Comparison of ENCODE assay signal across 7 cellular contexts in the genomic region with DNA sequence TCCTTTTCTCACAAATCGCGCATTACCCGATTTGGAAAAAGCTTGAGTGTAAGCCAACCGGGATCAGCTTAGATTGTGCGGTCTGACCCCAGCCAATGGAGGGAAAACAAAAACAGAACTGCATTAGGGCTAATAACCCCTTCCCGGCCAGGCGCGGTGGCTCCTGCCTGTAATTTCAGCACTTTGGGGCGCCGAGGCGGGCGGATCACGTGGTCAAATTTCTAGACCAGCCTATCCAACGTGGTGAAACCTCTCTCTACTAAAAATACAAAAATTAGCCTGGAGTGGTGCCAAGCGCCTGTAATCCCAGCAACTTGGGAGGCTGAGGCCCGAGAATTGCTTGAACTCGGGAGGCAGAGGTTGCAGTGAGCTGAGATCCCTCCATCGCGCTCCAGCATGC. TPM values are rescaled to one million over a fixed set of nuclear protein-coding genes. Genes with fewer than 3 reads are reported as not detected.
DNase-seq lines count a peak whose midpoint lies in the region; ATAC-seq and TF ChIP-seq lines count a peak whose summit lies in the region.

No MANE protein-coding gene starts in this region.

- no peak for ATAC-seq in WTC11
- ATAC-seq in HG03139 (IDR thresholded peaks at IDR 0.05; ENCODE audit: unreplicated experiment) = no peak
- no peak for ATAC-seq in HG02588 (IDR thresholded peaks at IDR 0.05; ENCODE audit: unreplicated experiment)

- peak overlapping the region; percentile 17 for H3K14ac ChIP-seq in H9 (ENCODE audit: insufficient read depth, low read length)

- peak overlapping the region; percentile 92 for H3K23ac ChIP-seq in H9 (ENCODE audit: insufficient read length, low read depth, low read length)

- no CpG with 5 or more reads among the region's 19 CpGs for WGBS in H9 (ENCODE audit: extremely low coverage, insufficient read length, low lambda C conversion rate)

- no peak overlapping the region for H2BK120ac ChIP-seq in H9 (ENCODE audit: low read depth, low read length, poor library complexity, severe bottlenecking)

- TF ChIP-seq CTCF in H9 (conservative IDR thresholded peaks at IDR 0.05) (no peak), WTC11 (IDR thresholded peaks at IDR 0.05) (no peak), fibroblast of the aortic adventitia (IDR thresholded peaks at IDR 0.05; ENCODE audit: insufficient read depth, low read length) (no peak), neutrophil (IDR thresholded peaks at IDR 0.05) (no peak)

- H3K4me3 ChIP-seq in fibroblast of the aortic adventitia (ENCODE audit: low read depth, low read length) = peak overlapping the region; percentile 67
- peak overlapping the region; percentile 59 to 74 for H3K4me3 ChIP-seq in neutrophil (ENCODE audit: low read depth in 1 of 2, low read length in 1 of 2)

- H3K27ac Mint-ChIP-seq in H9 (peak overlapping the region; percentile 98 to 99 (median 99); a peak in 6 of 7 replicates), WTC11 (peak overlapping the region; percentile 97)

- H3K79me1 ChIP-seq in H9 (ENCODE audit: insufficient read depth, low read depth, low read length, poor library complexity, severe bottlenecking) = no peaks in the 10 kb centered on the region

- H3K23me2 ChIP-seq in H9 (ENCODE audit: insufficient read length, low read depth, low read length, poor library complexity, severe bottlenecking) = no peaks in the 10 kb centered on the region

- peaks cover 46% of the 10 kb centered on the region in 2 experiments for H3K4me1 Mint-ChIP-seq in H9
- peaks cover 50% of the 10 kb centered on the region for H3K4me1 Mint-ChIP-seq in WTC11

- H4K5ac ChIP-seq in H9 (ENCODE audit: insufficient read length, low read depth, low read length) = no peak overlapping the region

- H3K9ac ChIP-seq in H9 (ENCODE audit: extremely low read depth, insufficient read length, low read length) = peak overlapping the region; percentile 96

- H3K36me3 Mint-ChIP-seq in H9 (ENCODE audit: insufficient read depth in 1 of 3, low read depth in 3 of 3) (peaks cover 31 to 40% (median 33%) of the 10 kb centered on the region in 3 experiments), WTC11 (peaks cover 28% of the 10 kb centered on the region)

- H2BK15ac ChIP-seq in H9 (ENCODE audit: low read depth, low read length) = no peak overlapping the region

- POLR2A ChIA-PET in WTC11 (lab: Charles Lee) = interaction anchor here (0.6 to 3.1 kb wide), 10 partner anchors 8 to 140 kb away, joined by 3 to 35 read pairs (median 5); a partner anchor contains a TSS

- no peak overlapping the region for H4K8ac ChIP-seq in H9 (replicated peaks; ENCODE audit: insufficient read length, low read depth, low read length)

- peaks cover 12% of the 10 kb centered on the region for H3K4me1 ChIP-seq in H9 (ENCODE audit: insufficient read depth, low read length)
- H3K4me1 ChIP-seq in neutrophil (ENCODE audit: control insufficient read depth in 1 of 2, insufficient read depth in 1 of 2, low read depth in 1 of 2, low read length in 1 of 2) = peaks cover 15 to 18% of the 10 kb centered on the region in 2 experiments

- no peaks in the 10 kb centered on the region for H4K20me1 ChIP-seq in H9 (ENCODE audit: control insufficient read depth, insufficient read depth, insufficient read length)

- H3K4me3 Mint-ChIP-seq in H9 (peak overlapping the region; percentile 99), WTC11 (peak overlapping the region; percentile 98)

- no peaks in the 10 kb centered on the region for H3K9me3 ChIP-seq in H9 (ENCODE audit: control insufficient read depth, low read depth, low read length)
- no peaks in the 10 kb centered on the region for H3K9me3 ChIP-seq in neutrophil

- CTCF ChIA-PET in WTC11 (lab: Charles Lee) = interaction anchor here (0.6 to 2.3 kb wide), 5 partner anchors 12 to 345 kb away, joined by 3 to 16 read pairs (median 3); a partner anchor contains a TSS

- DNase-seq in H9 (no peak), WTC11 (ENCODE audit: low spot score) (peak; percentile 42), fibroblast of the aortic adventitia (ENCODE audit: low read depth) (peak; percentile 54), SHP77 (lab: John Stamatoyannopoulos, UW) (no peak)

- H3K79me2 ChIP-seq in H9 (ENCODE audit: insufficient read depth, low read length) = peaks cover 43% of the 10 kb centered on the region; the same call in 1 of the 2 replicates

- H3K9me3 Mint-ChIP-seq in H9 (peaks cover 0 to 19% of the 10 kb centered on the region in 2 experiments; a peak in 4 of 5 replicates), WTC11 (no peaks in the 10 kb centered on the region)

- H2AK5ac ChIP-seq in H9 (ENCODE audit: insufficient read length, low read length) = no peak overlapping the region

- no peak overlapping the region for H3T11ph ChIP-seq in H9 (ENCODE audit: low read length)

- H3K27me3 ChIP-seq in H9 (ENCODE audit: insufficient read depth, low read length) = no peaks in the 10 kb centered on the region
- no peaks in the 10 kb centered on the region for H3K27me3 ChIP-seq in neutrophil

- no peak overlapping the region for H2BK5ac ChIP-seq in H9 (ENCODE audit: insufficient read length, low read length)

- no peak overlapping the region for H3K18ac ChIP-seq in H9 (ENCODE audit: insufficient read length, low read depth, low read length)

- H2BK20ac ChIP-seq in H9 (ENCODE audit: low read depth, low read length, poor library complexity, severe bottlenecking) = no peak overlapping the region

- no peak overlapping the region for H3K56ac ChIP-seq in H9 (ENCODE audit: insufficient read length, low read depth, low read length)

- no peak overlapping the region for H3K4ac ChIP-seq in H9 (ENCODE audit: low read depth, low read length)

- H4K91ac ChIP-seq in H9 (ENCODE audit: insufficient read length, low read depth, low read length) = no peak overlapping the region

- H3K27ac ChIP-seq in H9 (ENCODE audit: insufficient read length, low read depth, low read length) (no peak overlapping the region), neutrophil (peak overlapping the region; percentile 63)

- no peaks in the 10 kb centered on the region for H3K36me3 ChIP-seq in neutrophil

- no peaks in the 10 kb centered on the region for H3K27me3 Mint-ChIP-seq in H9 (ENCODE audit: low read depth)
- H3K27me3 Mint-ChIP-seq in WTC11 (ENCODE audit: low read depth) = no peaks in the 10 kb centered on the region

- no peak overlapping the region for H2BK12ac ChIP-seq in H9 (ENCODE audit: insufficient read length, low read depth, low read length)

- H2AFZ ChIP-seq in H9 (ENCODE audit: low read length) = no peak overlapping the region

- H3K4me2 ChIP-seq in H9 (ENCODE audit: insufficient read depth, insufficient read length, low read length) = peak overlapping the region; percentile 94

TF ChIP-seq in WTC11, 78 proteins besides CTCF, POLR2A, EP300 and RAD21 (continues in another document):
- TF ChIP-seq, protein P1, sequence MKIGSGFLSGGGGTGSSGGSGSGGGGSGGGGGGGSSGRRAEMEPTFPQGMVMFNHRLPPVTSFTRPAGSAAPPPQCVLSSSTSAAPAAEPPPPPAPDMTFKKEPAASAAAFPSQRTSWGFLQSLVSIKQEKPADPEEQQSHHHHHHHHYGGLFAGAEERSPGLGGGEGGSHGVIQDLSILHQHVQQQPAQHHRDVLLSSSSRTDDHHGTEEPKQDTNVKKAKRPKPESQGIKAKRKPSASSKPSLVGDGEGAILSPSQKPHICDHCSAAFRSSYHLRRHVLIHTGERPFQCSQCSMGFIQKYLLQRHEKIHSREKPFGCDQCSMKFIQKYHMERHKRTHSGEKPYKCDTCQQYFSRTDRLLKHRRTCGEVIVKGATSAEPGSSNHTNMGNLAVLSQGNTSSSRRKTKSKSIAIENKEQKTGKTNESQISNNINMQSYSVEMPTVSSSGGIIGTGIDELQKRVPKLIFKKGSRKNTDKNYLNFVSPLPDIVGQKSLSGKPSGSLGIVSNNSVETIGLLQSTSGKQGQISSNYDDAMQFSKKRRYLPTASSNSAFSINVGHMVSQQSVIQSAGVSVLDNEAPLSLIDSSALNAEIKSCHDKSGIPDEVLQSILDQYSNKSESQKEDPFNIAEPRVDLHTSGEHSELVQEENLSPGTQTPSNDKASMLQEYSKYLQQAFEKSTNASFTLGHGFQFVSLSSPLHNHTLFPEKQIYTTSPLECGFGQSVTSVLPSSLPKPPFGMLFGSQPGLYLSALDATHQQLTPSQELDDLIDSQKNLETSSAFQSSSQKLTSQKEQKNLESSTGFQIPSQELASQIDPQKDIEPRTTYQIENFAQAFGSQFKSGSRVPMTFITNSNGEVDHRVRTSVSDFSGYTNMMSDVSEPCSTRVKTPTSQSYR (CRISPR knock-in tag; IDR thresholded peaks at IDR 0.05) = 0 out of 2 replicates have a peak, but pooled peaks have one; percentile 23
- TF ChIP-seq, protein P2, sequence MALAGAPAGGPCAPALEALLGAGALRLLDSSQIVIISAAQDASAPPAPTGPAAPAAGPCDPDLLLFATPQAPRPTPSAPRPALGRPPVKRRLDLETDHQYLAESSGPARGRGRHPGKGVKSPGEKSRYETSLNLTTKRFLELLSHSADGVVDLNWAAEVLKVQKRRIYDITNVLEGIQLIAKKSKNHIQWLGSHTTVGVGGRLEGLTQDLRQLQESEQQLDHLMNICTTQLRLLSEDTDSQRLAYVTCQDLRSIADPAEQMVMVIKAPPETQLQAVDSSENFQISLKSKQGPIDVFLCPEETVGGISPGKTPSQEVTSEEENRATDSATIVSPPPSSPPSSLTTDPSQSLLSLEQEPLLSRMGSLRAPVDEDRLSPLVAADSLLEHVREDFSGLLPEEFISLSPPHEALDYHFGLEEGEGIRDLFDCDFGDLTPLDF (CRISPR knock-in tag; IDR thresholded peaks at IDR 0.05) = no peak
- TF ChIP-seq, protein P3, sequence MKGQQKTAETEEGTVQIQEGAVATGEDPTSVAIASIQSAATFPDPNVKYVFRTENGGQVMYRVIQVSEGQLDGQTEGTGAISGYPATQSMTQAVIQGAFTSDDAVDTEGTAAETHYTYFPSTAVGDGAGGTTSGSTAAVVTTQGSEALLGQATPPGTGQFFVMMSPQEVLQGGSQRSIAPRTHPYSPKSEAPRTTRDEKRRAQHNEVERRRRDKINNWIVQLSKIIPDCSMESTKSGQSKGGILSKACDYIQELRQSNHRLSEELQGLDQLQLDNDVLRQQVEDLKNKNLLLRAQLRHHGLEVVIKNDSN (CRISPR knock-in tag; IDR thresholded peaks at IDR 0.05) = peak; percentile 75
- TF ChIP-seq, protein P4, sequence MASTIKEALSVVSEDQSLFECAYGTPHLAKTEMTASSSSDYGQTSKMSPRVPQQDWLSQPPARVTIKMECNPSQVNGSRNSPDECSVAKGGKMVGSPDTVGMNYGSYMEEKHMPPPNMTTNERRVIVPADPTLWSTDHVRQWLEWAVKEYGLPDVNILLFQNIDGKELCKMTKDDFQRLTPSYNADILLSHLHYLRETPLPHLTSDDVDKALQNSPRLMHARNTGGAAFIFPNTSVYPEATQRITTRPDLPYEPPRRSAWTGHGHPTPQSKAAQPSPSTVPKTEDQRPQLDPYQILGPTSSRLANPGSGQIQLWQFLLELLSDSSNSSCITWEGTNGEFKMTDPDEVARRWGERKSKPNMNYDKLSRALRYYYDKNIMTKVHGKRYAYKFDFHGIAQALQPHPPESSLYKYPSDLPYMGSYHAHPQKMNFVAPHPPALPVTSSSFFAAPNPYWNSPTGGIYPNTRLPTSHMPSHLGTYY (CRISPR knock-in tag; IDR thresholded peaks at IDR 0.05) = no peak

RNA-seq across cellular contexts. Expression of a gene that starts 0.9 kb away (rescaled TPM):
- total RNA-seq in H9 (2021) (80.1 and 88.7 TPM in 2 replicates), WTC11 (2021) (112 to 114 TPM (median 114 TPM) in 3 replicates), fibroblast of the aortic adventitia (ENCODE audit: low replicate concordance) (1.2 and 1.4 TPM in 2 replicates)

RNA-seq across cellular contexts. Expression of a gene that starts 39.4 kb away (rescaled TPM):
- 23.0 and 24.9 TPM in 2 replicates for total RNA-seq in H9 (2021)
- 20.5 to 25.4 TPM (median 20.8 TPM) in 3 replicates for total RNA-seq in WTC11 (2021)
- total RNA-seq in fibroblast of the aortic adventitia (ENCODE audit: low replicate concordance) = 2.8 and 3.8 TPM in 2 replicates

Comparison
In these comparisons a context has a peak if more than half of its experiments do, and no peak if none do; other contexts are left out.
1. DNase-seq: peak in WTC11 (single experiment) and fibroblast of the aortic adventitia (single experiment); none in H9 (single experiment) and SHP77 (0 of 2).
2. RNA of a gene that starts 0.9 kb away (total RNA-seq): 112 to 114 TPM in WTC11 and 80.1 to 88.7 TPM in H9; 1.2 to 1.4 TPM in fibroblast of the aortic adventitia; every median in the first group is over 10 times any median in the second.